Comparison of ENCODE assay signal across 1 cellular context in the genomic region with DNA sequence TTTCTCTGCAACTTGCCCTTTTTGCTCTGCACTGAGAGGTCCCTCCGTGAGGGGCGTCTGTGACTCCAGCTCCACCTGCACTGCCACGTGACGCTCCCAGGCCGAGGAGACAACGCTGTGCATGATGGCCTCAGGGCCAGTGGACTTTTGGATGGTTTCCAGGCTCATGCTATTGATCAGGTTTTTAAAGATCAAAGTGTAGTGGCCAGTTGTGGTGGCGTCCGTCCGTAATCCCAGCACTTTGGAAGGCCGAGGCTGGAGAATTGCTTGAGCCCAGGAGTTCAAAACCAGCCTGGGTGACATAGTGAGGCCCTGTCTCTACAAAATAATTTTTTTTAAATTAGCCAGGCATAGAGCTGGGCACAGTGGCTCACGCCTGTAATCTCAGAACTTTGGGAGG.
TF ChIP-seq lines count a peak whose summit lies in the region.

No MANE protein-coding gene starts in this region.

TF ChIP-seq in HepG2, 621 proteins besides CTCF, POLR2A, EP300 and RAD21 (continued from another document and continues in another):
- peak; percentile 35; the same call in 1 of the 2 replicates for TF ChIP-seq UBTF (CRISPR knock-in tag; IDR thresholded peaks at IDR 0.05)
- no peak for TF ChIP-seq AKNA (CRISPR knock-in tag; IDR thresholded peaks at IDR 0.05; ENCODE audit: borderline replicate concordance)
- no peak for TF ChIP-seq ZNF570 (CRISPR knock-in tag; IDR thresholded peaks at IDR 0.05; ENCODE audit: borderline replicate concordance)
- peak; percentile 63 for TF ChIP-seq MEIS2 (CRISPR knock-in tag; IDR thresholded peaks at IDR 0.05)
- peak; percentile 54; the same call in 1 of the 2 replicates for TF ChIP-seq KLF12 (CRISPR knock-in tag; IDR thresholded peaks at IDR 0.05; ENCODE audit: borderline replicate concordance)
- TF ChIP-seq TBX3 (IDR thresholded peaks at IDR 0.05; ENCODE audit: borderline replicate concordance), result peak; percentile 47; the same call in 1 of the 2 replicates
- no peak for TF ChIP-seq KDM1A (CRISPR knock-in tag; IDR thresholded peaks at IDR 0.05)
- TF ChIP-seq BRD4 (CRISPR knock-in tag; IDR thresholded peaks at IDR 0.05), result no peak
- TF ChIP-seq SRY (CRISPR knock-in tag; IDR thresholded peaks at IDR 0.05), result peak; percentile 65; the same call in 1 of the 2 replicates
- TF ChIP-seq, protein P1, sequence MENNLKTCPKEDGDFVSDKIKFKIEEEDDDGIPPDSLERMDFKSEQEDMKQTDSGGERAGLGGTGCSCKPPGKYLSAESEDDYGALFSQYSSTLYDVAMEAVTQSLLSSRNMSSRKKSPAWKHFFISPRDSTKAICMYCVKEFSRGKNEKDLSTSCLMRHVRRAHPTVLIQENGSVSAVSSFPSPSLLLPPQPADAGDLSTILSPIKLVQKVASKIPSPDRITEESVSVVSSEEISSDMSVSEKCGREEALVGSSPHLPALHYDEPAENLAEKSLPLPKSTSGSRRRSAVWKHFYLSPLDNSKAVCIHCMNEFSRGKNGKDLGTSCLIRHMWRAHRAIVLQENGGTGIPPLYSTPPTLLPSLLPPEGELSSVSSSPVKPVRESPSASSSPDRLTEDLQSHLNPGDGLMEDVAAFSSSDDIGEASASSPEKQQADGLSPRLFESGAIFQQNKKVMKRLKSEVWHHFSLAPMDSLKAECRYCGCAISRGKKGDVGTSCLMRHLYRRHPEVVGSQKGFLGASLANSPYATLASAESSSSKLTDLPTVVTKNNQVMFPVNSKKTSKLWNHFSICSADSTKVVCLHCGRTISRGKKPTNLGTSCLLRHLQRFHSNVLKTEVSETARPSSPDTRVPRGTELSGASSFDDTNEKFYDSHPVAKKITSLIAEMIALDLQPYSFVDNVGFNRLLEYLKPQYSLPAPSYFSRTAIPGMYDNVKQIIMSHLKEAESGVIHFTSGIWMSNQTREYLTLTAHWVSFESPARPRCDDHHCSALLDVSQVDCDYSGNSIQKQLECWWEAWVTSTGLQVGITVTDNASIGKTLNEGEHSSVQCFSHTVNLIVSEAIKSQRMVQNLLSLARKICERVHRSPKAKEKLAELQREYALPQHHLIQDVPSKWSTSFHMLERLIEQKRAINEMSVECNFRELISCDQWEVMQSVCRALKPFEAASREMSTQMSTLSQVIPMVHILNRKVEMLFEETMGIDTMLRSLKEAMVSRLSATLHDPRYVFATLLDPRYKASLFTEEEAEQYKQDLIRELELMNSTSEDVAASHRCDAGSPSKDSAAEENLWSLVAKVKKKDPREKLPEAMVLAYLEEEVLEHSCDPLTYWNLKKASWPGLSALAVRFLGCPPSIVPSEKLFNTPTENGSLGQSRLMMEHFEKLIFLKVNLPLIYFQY (CRISPR knock-in tag; IDR thresholded peaks at IDR 0.05; ENCODE audit: borderline replicate concordance), result no peak
- TF ChIP-seq MAFF (IDR thresholded peaks at IDR 0.05; ENCODE audit: low read depth, low read length), result no peak
- no peak for TF ChIP-seq ZNF282 (IDR thresholded peaks at IDR 0.05; ENCODE audit: partially characterized antibody)
- TF ChIP-seq HOXA5 (CRISPR knock-in tag; IDR thresholded peaks at IDR 0.05), result peak; percentile 46; the same call in 1 of the 2 replicates
- TF ChIP-seq MAF1 (CRISPR knock-in tag; IDR thresholded peaks at IDR 0.05; ENCODE audit: borderline replicate concordance), result 0 out of 2 replicates have a peak, but pooled peaks have one; percentile 27
- TF ChIP-seq JUN (CRISPR knock-in tag; IDR thresholded peaks at IDR 0.05), result 0 out of 2 replicates have a peak, but pooled peaks have one; percentile 42
- TF ChIP-seq ZNF205 (CRISPR knock-in tag; IDR thresholded peaks at IDR 0.05), result peak; percentile 69; the same call in 1 of the 2 replicates
- TF ChIP-seq XBP1 (CRISPR knock-in tag; IDR thresholded peaks at IDR 0.05), result peak; percentile 62; the same call in 1 of the 2 replicates
- peak; percentile 90; the same call in 1 of the 2 replicates for TF ChIP-seq ZNF878 (CRISPR knock-in tag; IDR thresholded peaks at IDR 0.05)
- TF ChIP-seq ZFX (CRISPR knock-in tag; IDR thresholded peaks at IDR 0.05; ENCODE audit: low read depth), result peak; percentile 87
- TF ChIP-seq ZSCAN31 (CRISPR knock-in tag; IDR thresholded peaks at IDR 0.05; ENCODE audit: low read depth), result peak; percentile 55; the same call in 1 of the 2 replicates
- no peak; the same call in 1 of the 2 replicates for TF ChIP-seq ZNF556 (CRISPR knock-in tag; IDR thresholded peaks at IDR 0.05; ENCODE audit: borderline replicate concordance)
- TF ChIP-seq, protein P2, sequence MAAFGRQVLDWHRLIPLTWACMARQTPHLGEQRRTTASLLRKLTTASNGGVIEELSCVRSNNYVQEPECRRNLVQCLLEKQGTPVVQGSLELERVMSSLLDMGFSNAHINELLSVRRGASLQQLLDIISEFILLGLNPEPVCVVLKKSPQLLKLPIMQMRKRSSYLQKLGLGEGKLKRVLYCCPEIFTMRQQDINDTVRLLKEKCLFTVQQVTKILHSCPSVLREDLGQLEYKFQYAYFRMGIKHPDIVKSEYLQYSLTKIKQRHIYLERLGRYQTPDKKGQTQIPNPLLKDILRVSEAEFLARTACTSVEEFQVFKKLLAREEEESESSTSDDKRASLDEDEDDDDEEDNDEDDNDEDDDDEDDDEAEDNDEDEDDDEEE (CRISPR knock-in tag; IDR thresholded peaks at IDR 0.05), result no peak
- TF ChIP-seq NKX3-1 (CRISPR knock-in tag; IDR thresholded peaks at IDR 0.05), result peak; percentile 72; the same call in 1 of the 2 replicates
- TF ChIP-seq ARID2 (CRISPR knock-in tag; IDR thresholded peaks at IDR 0.05; ENCODE audit: borderline replicate concordance), result no peak
- TF ChIP-seq, protein P3, sequence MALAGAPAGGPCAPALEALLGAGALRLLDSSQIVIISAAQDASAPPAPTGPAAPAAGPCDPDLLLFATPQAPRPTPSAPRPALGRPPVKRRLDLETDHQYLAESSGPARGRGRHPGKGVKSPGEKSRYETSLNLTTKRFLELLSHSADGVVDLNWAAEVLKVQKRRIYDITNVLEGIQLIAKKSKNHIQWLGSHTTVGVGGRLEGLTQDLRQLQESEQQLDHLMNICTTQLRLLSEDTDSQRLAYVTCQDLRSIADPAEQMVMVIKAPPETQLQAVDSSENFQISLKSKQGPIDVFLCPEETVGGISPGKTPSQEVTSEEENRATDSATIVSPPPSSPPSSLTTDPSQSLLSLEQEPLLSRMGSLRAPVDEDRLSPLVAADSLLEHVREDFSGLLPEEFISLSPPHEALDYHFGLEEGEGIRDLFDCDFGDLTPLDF (CRISPR knock-in tag; IDR thresholded peaks at IDR 0.05), result no peak
- no peak for TF ChIP-seq HOXA9 (CRISPR knock-in tag; IDR thresholded peaks at IDR 0.05; ENCODE audit: borderline replicate concordance)
- TF ChIP-seq SIN3B (IDR thresholded peaks at IDR 0.05; ENCODE audit: low read length), result no peak
- TF ChIP-seq, protein P4, sequence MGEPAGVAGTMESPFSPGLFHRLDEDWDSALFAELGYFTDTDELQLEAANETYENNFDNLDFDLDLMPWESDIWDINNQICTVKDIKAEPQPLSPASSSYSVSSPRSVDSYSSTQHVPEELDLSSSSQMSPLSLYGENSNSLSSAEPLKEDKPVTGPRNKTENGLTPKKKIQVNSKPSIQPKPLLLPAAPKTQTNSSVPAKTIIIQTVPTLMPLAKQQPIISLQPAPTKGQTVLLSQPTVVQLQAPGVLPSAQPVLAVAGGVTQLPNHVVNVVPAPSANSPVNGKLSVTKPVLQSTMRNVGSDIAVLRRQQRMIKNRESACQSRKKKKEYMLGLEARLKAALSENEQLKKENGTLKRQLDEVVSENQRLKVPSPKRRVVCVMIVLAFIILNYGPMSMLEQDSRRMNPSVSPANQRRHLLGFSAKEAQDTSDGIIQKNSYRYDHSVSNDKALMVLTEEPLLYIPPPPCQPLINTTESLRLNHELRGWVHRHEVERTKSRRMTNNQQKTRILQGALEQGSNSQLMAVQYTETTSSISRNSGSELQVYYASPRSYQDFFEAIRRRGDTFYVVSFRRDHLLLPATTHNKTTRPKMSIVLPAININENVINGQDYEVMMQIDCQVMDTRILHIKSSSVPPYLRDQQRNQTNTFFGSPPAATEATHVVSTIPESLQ (CRISPR knock-in tag; conservative IDR thresholded peaks at IDR 0.05), result no peak
- peak; percentile 88 for TF ChIP-seq ZBTB7B (CRISPR knock-in tag; IDR thresholded peaks at IDR 0.05)
- TF ChIP-seq, protein P5, sequence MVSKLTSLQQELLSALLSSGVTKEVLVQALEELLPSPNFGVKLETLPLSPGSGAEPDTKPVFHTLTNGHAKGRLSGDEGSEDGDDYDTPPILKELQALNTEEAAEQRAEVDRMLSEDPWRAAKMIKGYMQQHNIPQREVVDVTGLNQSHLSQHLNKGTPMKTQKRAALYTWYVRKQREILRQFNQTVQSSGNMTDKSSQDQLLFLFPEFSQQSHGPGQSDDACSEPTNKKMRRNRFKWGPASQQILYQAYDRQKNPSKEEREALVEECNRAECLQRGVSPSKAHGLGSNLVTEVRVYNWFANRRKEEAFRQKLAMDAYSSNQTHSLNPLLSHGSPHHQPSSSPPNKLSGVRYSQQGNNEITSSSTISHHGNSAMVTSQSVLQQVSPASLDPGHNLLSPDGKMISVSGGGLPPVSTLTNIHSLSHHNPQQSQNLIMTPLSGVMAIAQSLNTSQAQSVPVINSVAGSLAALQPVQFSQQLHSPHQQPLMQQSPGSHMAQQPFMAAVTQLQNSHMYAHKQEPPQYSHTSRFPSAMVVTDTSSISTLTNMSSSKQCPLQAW (CRISPR knock-in tag; IDR thresholded peaks at IDR 0.05), result peak; percentile 93
- TF ChIP-seq, protein P6, sequence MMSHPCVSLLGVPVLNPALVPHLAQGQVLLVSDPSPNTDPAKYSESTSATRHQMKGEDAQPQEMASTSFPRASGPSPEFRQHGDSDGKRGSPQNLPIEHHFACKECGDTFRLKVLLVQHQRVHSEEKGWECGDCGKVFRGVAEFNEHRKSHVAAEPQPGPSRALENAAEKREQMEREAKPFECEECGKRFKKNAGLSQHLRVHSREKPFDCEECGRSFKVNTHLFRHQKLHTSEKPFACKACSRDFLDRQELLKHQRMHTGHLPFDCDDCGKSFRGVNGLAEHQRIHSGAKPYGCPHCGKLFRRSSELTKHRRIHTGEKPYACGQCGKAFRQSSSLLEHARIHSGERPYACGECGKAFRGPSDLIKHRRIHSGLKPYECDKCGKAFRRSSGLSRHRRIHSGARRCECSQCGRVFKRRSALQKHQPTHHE (CRISPR knock-in tag; IDR thresholded peaks at IDR 0.05; ENCODE audit: borderline replicate concordance), result no peak
- TF ChIP-seq TOPORS (CRISPR knock-in tag; IDR thresholded peaks at IDR 0.05), result no peak
